In genomic region chr3:78529601-78530000, GRCh38 we compare ENCODE assay signal across 30 cellular contexts.
"Had no signal": no experiment of that assay in that cellular context is flagged by ENCODE, and none has a peak within 500 bp of the region (broad histone marks: within the 10 kb centered on the region; RNA-seq: fewer than 3 reads in every experiment).

No MANE protein-coding gene starts in this region.

- H3K27ac ChIP-seq: adrenal gland, body of pancreas, coronary artery, dorsolateral prefrontal cortex, gastrocnemius medialis, heart right ventricle, hepatocyte, WERI-Rb-1 had no signal

- H3K4me2 ChIP-seq: hepatocyte had no signal

- H3K36me3 ChIP-seq: adrenal gland, gastrocnemius medialis, heart right ventricle, WERI-Rb-1 had no signal

- H3K79me2 ChIP-seq: hepatocyte had no signal

- ATAC-seq: activated CD4-positive, alpha-beta T cell treated with anti-CD3 and anti-CD28 coated beads for 36 hours; activated CD4-positive, CD25-positive, alpha-beta regulatory T cell treated with anti-CD3 and anti-CD28 coated beads, Interleukin-2, amount 50 U/mL, for 24 hours; activated CD8-positive, alpha-beta memory T cell treated with anti-CD3 and anti-CD28 coated beads, Interleukin-2, amount 10 ng/mL, durations not matched to agents 7 days and 5 days; activated CD8-positive, alpha-beta T cell treated with anti-CD3 and anti-CD28 coated beads, Interleukin-2, amount 10 ng/mL, durations not matched to agents 7 days and 5 days; activated naive CD8-positive, alpha-beta T cell treated with anti-CD3 and anti-CD28 coated beads, Interleukin-2, amount 50 U/mL, for 24 hours; body of pancreas; esophagus mucosa; gastrocnemius medialis; heart right ventricle; T-helper 17 cell had no signal

- H3K4me3 ChIP-seq: adrenal gland, body of pancreas, coronary artery, dorsolateral prefrontal cortex, gastrocnemius medialis, heart right ventricle, hepatocyte had no signal

- DNase-seq: activated B cell treated with CpG ODN at 0.5 μM for 24 hours; activated CD4-positive, alpha-beta memory T cell treated with anti-CD3 and anti-CD28 coated beads for 36 hours; activated CD4-positive, alpha-beta T cell treated with anti-CD3 and anti-CD28 coated beads for 36 hours; activated CD4-positive, alpha-beta T cell treated with anti-CD3 and anti-CD28 coated beads, Interleukin-2, amount 10 ng/mL, durations not matched to agents 24 days and 14 days; activated CD8-positive, alpha-beta memory T cell treated with anti-CD3 and anti-CD28 coated beads, Interleukin-2, amount 10 ng/mL, durations not matched to agents 7 days and 5 days; activated CD8-positive, alpha-beta memory T cell treated with anti-CD3 and anti-CD28 coated beads, Interleukin-2, amount 50 U/mL, for 4 hours; activated CD8-positive, alpha-beta T cell treated with anti-CD3 and anti-CD28 coated beads, Interleukin-2, amount 10 ng/mL, durations not matched to agents 7 days and 5 days; activated effector memory CD4-positive, alpha-beta T cell treated with anti-CD3 and anti-CD28 coated beads, Interleukin-2, amount 50 U/mL, for 16 hours; activated naive CD4-positive, alpha-beta T cell treated with anti-CD3 and anti-CD28 coated beads for 36 hours; activated naive CD8-positive, alpha-beta T cell treated with anti-CD3 and anti-CD28 coated beads for 36 hours; activated naive CD8-positive, alpha-beta T cell treated with anti-CD3 and anti-CD28 coated beads, Interleukin-2, amount 50 U/mL, for 24 hours; activated T-cell treated with anti-CD3 and anti-CD28 coated beads, Interleukin-2, amount 50 U/mL, for 1 hour; activated T-cell treated with anti-CD3 and anti-CD28 coated beads, Interleukin-2, amount 50 U/mL, for 48 hours; adrenal gland; amygdala; aorta; body of pancreas; dorsolateral prefrontal cortex; effector memory CD4-positive, alpha-beta T cell; foreskin fibroblast; gastrocnemius medialis; heart right ventricle; T-helper 1 cell; T-helper 17 cell; T1000; WERI-Rb-1 had no signal

- H3K9me3 ChIP-seq: adrenal gland, body of pancreas, gastrocnemius medialis had no signal

- H2AFZ ChIP-seq: hepatocyte had no signal

- H3K27me3 ChIP-seq: adrenal gland, body of pancreas, dorsolateral prefrontal cortex, gastrocnemius medialis, heart right ventricle, hepatocyte had no signal

- H3K4me1 ChIP-seq: adrenal gland, body of pancreas, gastrocnemius medialis, heart right ventricle had no signal
